Comparison of ENCODE assay signal across 9 cellular contexts in the genomic region with DNA sequence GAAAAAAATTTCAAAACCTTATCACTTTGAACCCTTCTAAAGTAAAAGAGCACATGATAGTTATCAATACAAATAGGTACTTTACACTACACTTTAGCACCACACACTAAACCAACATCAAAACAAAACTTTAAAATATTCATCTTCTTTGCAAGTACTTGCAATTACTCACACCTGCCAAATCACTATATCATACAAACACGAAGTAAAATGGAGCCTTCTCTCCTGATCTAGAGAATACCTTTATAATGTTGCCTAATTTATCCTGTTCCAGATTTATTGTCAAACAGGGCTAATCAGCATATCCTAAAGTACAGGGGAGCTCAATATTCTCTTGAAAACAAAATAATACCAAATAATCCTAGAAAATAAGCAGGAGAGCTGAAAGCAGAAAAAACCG. TPM values are rescaled to one million over a fixed set of nuclear protein-coding genes. Genes with fewer than 3 reads are reported as not detected.
DNase-seq lines count a peak whose midpoint lies in the region; ATAC-seq, FAIRE-seq and TF ChIP-seq lines count a peak whose summit lies in the region.
"Had no signal": no experiment of that assay in that cellular context is flagged by ENCODE, and none has a peak within 500 bp of the region (broad histone marks: within the 10 kb centered on the region; RNA-seq: fewer than 3 reads in every experiment).

No MANE protein-coding gene starts in this region.

- peaks cover 68% of the 10 kb centered on the region for H3K36me3 Mint-ChIP-seq in Calu3 (ENCODE audit: insufficient read depth, unreplicated experiment)

- H3K27me3 Mint-ChIP-seq in Calu3 (ENCODE audit: unreplicated experiment) = no peaks in the 10 kb centered on the region

- TF ChIP-seq CTCF in Calu3 (IDR thresholded peaks at IDR 0.05; ENCODE audit: unreplicated experiment) (no peak), neutrophil (IDR thresholded peaks at IDR 0.05) (no peak)

- no TSS peak for BruUV-seq in Calu3 (replicated peaks; lab: Mats Ljungman, UMichigan)

- intact Hi-C loops in Calu3 (cut with micrococcal nuclease; ENCODE audit: unreplicated experiment) = loop anchor here (2.0 kb wide), 2 partner anchors 28 to 50 kb away; no protein-coding TSS in a partner anchor

- H3K9me3 ChIP-seq in ectodermal cell (ENCODE audit: control insufficient read depth, low read length) = no peaks in the 10 kb centered on the region
- H3K9me3 ChIP-seq in neutrophil = no peaks in the 10 kb centered on the region
- H3K9me3 ChIP-seq in small intestine (ENCODE audit: control insufficient read depth, low read depth) = no peaks in the 10 kb centered on the region

- H3K36me3 ChIP-seq in ectodermal cell (ENCODE audit: control insufficient read depth, insufficient read depth, low read length) (no peaks in the 10 kb centered on the region), neutrophil (peaks cover 11% of the 10 kb centered on the region), small intestine (ENCODE audit: control insufficient read depth in 2 of 2, insufficient read depth in 2 of 2, low read length in 2 of 2) (no peaks in the 10 kb centered on the region)

- ATAC-seq in GM18502 (IDR thresholded peaks at IDR 0.05; ENCODE audit: poor library complexity, unreplicated experiment) = no peak

- peaks cover 21% of the 10 kb centered on the region for H3K4me1 ChIP-seq in ectodermal cell (ENCODE audit: control insufficient read depth, insufficient read depth, low read length)
- peaks cover 42 to 53% of the 10 kb centered on the region in 2 experiments for H3K4me1 ChIP-seq in neutrophil (ENCODE audit: control insufficient read depth in 1 of 2, insufficient read depth in 1 of 2, low read depth in 1 of 2, low read length in 1 of 2)
- H3K4me1 ChIP-seq in small intestine (ENCODE audit: control insufficient read depth in 2 of 2, insufficient read depth in 1 of 2, low read depth in 1 of 2, low read length in 1 of 2) = peaks cover 3 to 4% of the 10 kb centered on the region in 2 donors

- no peak for DNase-seq in Calu3
- DNase-seq in OCI-M1 (lab: John Stamatoyannopoulos, UW) = peak; percentile 55
- DNase-seq in SKM-1 (lab: John Stamatoyannopoulos, UW; ENCODE audit: unreplicated experiment) = no peak
- no peak for DNase-seq in small intestine
- DNase-seq in DMS153 (lab: John Stamatoyannopoulos, UW) = no peak
- DNase-seq: NCI-H187 had no signal

- H3K27ac ChIP-seq in ectodermal cell (ENCODE audit: insufficient read depth, low read depth, low read length, poor library complexity, severe bottlenecking) (no peak overlapping the region), neutrophil (peak overlapping the region; percentile 95), small intestine (ENCODE audit: low read depth in 1 of 2, low read length in 1 of 2) (no peak overlapping the region)

- peak overlapping the region; percentile 96 for H3K27ac Mint-ChIP-seq in Calu3 (ENCODE audit: unreplicated experiment)

- H3K27me3 ChIP-seq in ectodermal cell (ENCODE audit: control insufficient read depth, insufficient read depth, low read length, poor library complexity, severe bottlenecking) (no peaks in the 10 kb centered on the region), neutrophil (no peaks in the 10 kb centered on the region), small intestine (ENCODE audit: control insufficient read depth in 2 of 2, insufficient read depth in 2 of 2, low read length in 2 of 2) (no peaks in the 10 kb centered on the region)

- H3K4me1 Mint-ChIP-seq in Calu3 (ENCODE audit: low read depth, unreplicated experiment) = peaks cover 41% of the 10 kb centered on the region

- no peak for FAIRE-seq in small intestine (lab: Jason Lieb, UNC)

- peak overlapping the region; percentile 95 for H3K4me3 Mint-ChIP-seq in Calu3 (ENCODE audit: low read depth, unreplicated experiment)

- H3K4me3 ChIP-seq in ectodermal cell (ENCODE audit: insufficient read depth, low read depth, low read length) = peak overlapping the region; percentile 69
- no peak overlapping the region for H3K4me3 ChIP-seq in neutrophil (ENCODE audit: low read depth in 1 of 2, low read length in 1 of 2)
- H3K4me3 ChIP-seq in small intestine (ENCODE audit: low read depth in 1 of 2, low read length in 2 of 2) = no peak overlapping the region

- no peaks in the 10 kb centered on the region for H3K9me3 Mint-ChIP-seq in Calu3 (ENCODE audit: low read depth, unreplicated experiment)

- 64 to 83% methylated on average over 2 of the region's 2 CpGs for WGBS in ectodermal cell, 2 experiments
- WGBS in small intestine, 3 donors = 45 to 62% (median 55%) methylated on average over 2 of the region's 2 CpGs

- CTCF ChIA-PET in Calu3 (lab: Charles Lee) = interaction anchor here (0.6 to 2.2 kb wide), 3 partner anchors 21 to 49 kb away, joined by 3 to 9 read pairs (median 6); no protein-coding TSS in a partner anchor

RNA-seq across cellular contexts. Expression of gene RNF145, which starts 3.0 kb away (rescaled TPM):
- 169 and 193 TPM in 2 replicates for total RNA-seq in Calu3 (2022)
- 83.3 TPM for polyA plus RNA-seq in ectodermal cell (2013, experiment 1 of 4)
- 87.8 TPM for polyA plus RNA-seq in ectodermal cell (2013, experiment 2 of 4)
- polyA plus RNA-seq in ectodermal cell (2013, experiment 3 of 4) = 69.3 TPM
- 81.3 TPM for polyA plus RNA-seq in ectodermal cell (2013, experiment 4 of 4)
- polyA plus RNA-seq in small intestine = 10 to 100 TPM in 2 of 3 donors, 1 to 10 TPM in 1; 6.5 to 29.8 (median 16.5) TPM

RNA-seq across cellular contexts. Expression of gene UBLCP1, which starts 56.7 kb away (rescaled TPM):
- 35.8 and 39.5 TPM in 2 replicates for total RNA-seq in Calu3 (2022)
- polyA plus RNA-seq in ectodermal cell (2013, experiment 1 of 4) = 47.4 TPM
- 59.1 TPM for polyA plus RNA-seq in ectodermal cell (2013, experiment 2 of 4)
- polyA plus RNA-seq in ectodermal cell (2013, experiment 3 of 4) = 48.4 TPM
- polyA plus RNA-seq in ectodermal cell (2013, experiment 4 of 4) = 50.9 TPM
- polyA plus RNA-seq in small intestine = 10 to 100 TPM; 13.0 to 18.5 (median 13.5) TPM
